ENCODE assay signal across 24 cellular contexts in genomic region chr13:80712026-80712425, GRCh38.
"Had no signal": no experiment of that assay in that cellular context is flagged by ENCODE, and none has a peak within 500 bp of the region (broad histone marks: within the 10 kb centered on the region; RNA-seq: fewer than 3 reads in every experiment).

No MANE protein-coding gene starts in this region.

- H3K9me3 ChIP-seq: lower lobe of right lung, right lobe of liver, transverse colon had no signal

- H3K4me1 Mint-ChIP-seq: activated naive CD4-positive, alpha-beta T cell treated with anti-CD3 and anti-CD28 coated beads, Interleukin-2, amount 10 ng/mL, durations not matched to agents 7 days and 5 days; T-helper 17 cell had no signal

- H3K4me3 ChIP-seq: body of pancreas, heart right ventricle, lower lobe of right lung, right lobe of liver, transverse colon had no signal

- H3K27ac ChIP-seq: body of pancreas, heart right ventricle, lower lobe of right lung, right lobe of liver, transverse colon had no signal

- H3K27me3 ChIP-seq: body of pancreas, heart right ventricle, right lobe of liver, transverse colon had no signal

- H3K4me1 ChIP-seq: body of pancreas, lower lobe of right lung, right lobe of liver, transverse colon had no signal

- FAIRE-seq: colon, kidney, small intestine, urothelium cell line had no signal

- H3K36me3 Mint-ChIP-seq: activated naive CD4-positive, alpha-beta T cell treated with anti-CD3 and anti-CD28 coated beads, Interleukin-2, amount 10 ng/mL, durations not matched to agents 7 days and 5 days had no signal

- H3K27ac Mint-ChIP-seq: activated naive CD4-positive, alpha-beta T cell treated with anti-CD3 and anti-CD28 coated beads, Interleukin-2, amount 10 ng/mL, durations not matched to agents 7 days and 5 days; naive B cell; stimulated activated naive B cell treated with anti-CD40 and anti-IgM and Interleukin-4, amounts not matched to agents 10 μg/mL and 1 μg/mL and 100 μg/mL, for 72 hours; T-helper 17 cell had no signal

- ATAC-seq: body of pancreas; esophagus mucosa; heart right ventricle; left lobe of liver; lower lobe of right lung; right lobe of liver; stimulated activated naive B cell treated with anti-CD40 and anti-IgM and Interleukin-4, amounts not matched to agents 10 μg/mL and 1 μg/mL and 100 μg/mL, for 72 hours; T-helper 17 cell had no signal

- H3K4me3 Mint-ChIP-seq: activated naive CD4-positive, alpha-beta T cell treated with anti-CD3 and anti-CD28 coated beads, Interleukin-2, amount 10 ng/mL, durations not matched to agents 7 days and 5 days; naive B cell; stimulated activated naive B cell treated with anti-CD40 and anti-IgM and Interleukin-4, amounts not matched to agents 10 μg/mL and 1 μg/mL and 100 μg/mL, for 72 hours; T-helper 17 cell had no signal

- H3K36me3 ChIP-seq: heart right ventricle, lower lobe of right lung, right lobe of liver, transverse colon had no signal

- H3K27me3 Mint-ChIP-seq: activated naive CD4-positive, alpha-beta T cell treated with anti-CD3 and anti-CD28 coated beads, Interleukin-2, amount 10 ng/mL, durations not matched to agents 7 days and 5 days; naive B cell; stimulated activated naive B cell treated with anti-CD40 and anti-IgM and Interleukin-4, amounts not matched to agents 10 μg/mL and 1 μg/mL and 100 μg/mL, for 72 hours; T-helper 17 cell had no signal

- DNase-seq: activated CD4-positive, alpha-beta T cell treated with anti-CD3 and anti-CD28 coated beads for 4 hours; activated CD4-positive, alpha-beta T cell treated with anti-CD3 and anti-CD28 coated beads, Interleukin-2, amount 50 U/mL, for 48 hours; activated CD4-positive, CD25-positive, alpha-beta regulatory T cell; activated naive CD4-positive, alpha-beta T cell treated with anti-CD3 and anti-CD28 coated beads, Interleukin-2, amount 10 ng/mL, durations not matched to agents 7 days and 5 days; activated T-cell treated with anti-CD3 and anti-CD28 coated beads, Interleukin-2, amount 50 U/mL, for 48 hours; body of pancreas; caudate nucleus; effector memory CD4-positive, alpha-beta T cell; heart right ventricle; kidney; lower lobe of right lung; naive B cell; nucleus accumbens; right lobe of liver; small intestine; stimulated activated CD4-positive, alpha-beta T cell treated with anti-CD3 and anti-CD28 coated beads, Interleukin-2, amount 100 ng/mL, for 48 hours; stimulated activated CD8-positive, alpha-beta memory T cell treated with anti-CD3 and anti-CD28 coated beads, Interleukin-4, amount 100 ng/mL, for 48 hours; stimulated activated naive B cell treated with anti-CD40 and anti-IgM and Interleukin-4, amounts not matched to agents 10 μg/mL and 1 μg/mL and 100 μg/mL, for 72 hours; T-helper 17 cell; transverse colon had no signal
